In the genomic region with DNA sequence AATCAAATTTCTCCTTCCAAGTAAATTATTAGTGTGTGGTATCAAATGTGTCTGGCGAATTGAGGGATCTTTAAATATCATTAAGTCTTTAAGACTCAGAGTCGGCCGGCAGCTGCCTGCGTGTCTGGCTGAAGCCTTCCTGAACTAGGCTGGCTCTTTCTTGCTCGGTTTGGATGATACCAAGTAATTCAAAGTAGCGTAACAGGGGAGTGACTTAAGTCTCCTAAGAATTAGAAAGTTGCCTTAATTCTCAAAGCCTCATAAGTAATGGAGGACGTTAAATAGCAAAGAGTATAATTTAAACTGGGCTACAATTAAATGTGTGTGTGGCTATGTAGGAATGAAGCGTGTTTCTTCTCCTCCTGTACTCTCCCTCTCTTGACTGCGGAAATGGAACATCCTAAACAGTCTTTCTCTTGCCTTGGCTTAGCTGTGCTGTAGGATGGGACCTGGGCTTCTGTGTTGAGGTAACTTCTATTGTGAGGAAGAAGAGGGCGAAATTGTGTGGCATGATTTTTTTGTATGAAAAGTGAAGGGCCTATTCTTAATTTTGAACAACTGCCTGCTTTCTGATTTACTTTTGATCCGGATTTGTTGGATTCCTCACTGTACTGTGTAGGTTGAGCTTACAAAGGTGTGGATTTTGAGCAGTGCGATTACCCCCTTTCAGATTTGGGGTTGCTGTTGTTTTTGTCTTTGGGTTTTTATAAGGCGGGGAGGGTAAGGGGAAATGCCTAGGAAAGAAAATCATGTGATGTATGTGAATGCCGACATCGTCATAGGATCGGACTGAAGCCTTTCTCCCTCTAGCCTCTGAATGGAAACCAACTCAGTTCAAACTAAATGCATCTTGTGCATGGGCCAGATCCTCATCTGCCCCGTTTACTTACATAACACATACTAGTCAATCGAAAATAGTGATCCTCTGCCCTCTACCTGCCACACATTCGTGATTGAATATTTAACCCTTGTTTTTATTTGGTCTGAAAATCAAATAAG, we compare ENCODE assay signal across 8 cellular contexts. TPM values are rescaled to one million over a fixed set of nuclear protein-coding genes. Genes with fewer than 3 reads are reported as not detected.
DNase-seq lines count a peak whose midpoint lies in the region; ATAC-seq and TF ChIP-seq lines count a peak whose summit lies in the region.

No MANE protein-coding gene starts in this region.

- H3K36me3 ChIP-seq in HUES64 (ENCODE audit: insufficient read depth, low read length) (no peaks in the 10 kb centered on the region), cardiac muscle cell (no peaks in the 10 kb centered on the region)

- H3K27ac ChIP-seq in HUES64 (ENCODE audit: low read depth, low read length): peak overlapping the region; percentile 81
- peak overlapping the region; percentile 58 for H3K27ac ChIP-seq in RWPE1
- H3K27ac ChIP-seq in cardiac muscle cell: peak overlapping the region; percentile 97

- peaks cover 61% of the 10 kb centered on the region for H3K4me1 ChIP-seq in HUES64 (ENCODE audit: insufficient read depth, low read length)
- H3K4me1 ChIP-seq in cardiac muscle cell (ENCODE audit: low read depth): peaks cover 60% of the 10 kb centered on the region

- 4% methylated on average over 18 of the region's 19 CpGs for WGBS in HUES64

- CTCF ChIA-PET in RWPE1 (lab: Yijun Ruan, JAX): interaction anchor here (0.5 to 0.6 kb wide), 2 partner anchors 35 to 264 kb away, joined by 4 read pairs; no protein-coding TSS in a partner anchor

- no peaks in the 10 kb centered on the region for H3K36me3 Mint-ChIP-seq in activated naive CD4-positive, alpha-beta T cell treated with anti-CD3 and anti-CD28 coated beads, Interleukin-2, amount 50 U/mL, for 72 hours

- no peaks in the 10 kb centered on the region for H3K9me3 Mint-ChIP-seq in activated naive CD4-positive, alpha-beta T cell treated with anti-CD3 and anti-CD28 coated beads, Interleukin-2, amount 50 U/mL, for 72 hours

- TF ChIP-seq CTCF in RWPE1 (conservative IDR thresholded peaks at IDR 0.05; ENCODE audit: low read depth) (no peak), cardiac muscle cell (IDR thresholded peaks at IDR 0.05; ENCODE audit: low read depth, low read length) (no peak)

- POLR2A ChIA-PET in RWPE1 (lab: Yijun Ruan, JAX; ENCODE audit: low non-redundant PET): no interaction called here

- H3K4me3 ChIP-seq in HUES64 (ENCODE audit: low read length) (peak overlapping the region; percentile 70), cardiac muscle cell (peak overlapping the region; percentile 43)

- H3K27me3 ChIP-seq in HUES64 (ENCODE audit: insufficient read depth, low read length) (no peaks in the 10 kb centered on the region), cardiac muscle cell (no peaks in the 10 kb centered on the region)

- no peaks in the 10 kb centered on the region for H3K9me3 ChIP-seq in HUES64 (ENCODE audit: insufficient read depth, low read depth, low read length)
- H3K9me3 ChIP-seq in cardiac muscle cell (ENCODE audit: low read depth): no peaks in the 10 kb centered on the region

- H3K9ac ChIP-seq in HUES64 (ENCODE audit: low read depth, low read length): peak overlapping the region; percentile 88

- peak; percentile 93 for ATAC-seq in GM21619 (IDR thresholded peaks at IDR 0.05; ENCODE audit: unreplicated experiment)
- peak; percentile 95 to 96 for ATAC-seq in activated naive CD4-positive, alpha-beta T cell treated with anti-CD3 and anti-CD28 coated beads, Interleukin-2, amount 50 U/mL, for 72 hours

- DNase-seq in ELR (ENCODE audit: low read depth): peak; percentile 89
- DNase-seq in RWPE1 (ENCODE audit: low spot score): peak; percentile 87
- DNase-seq in activated naive CD4-positive, alpha-beta T cell treated with anti-CD3 and anti-CD28 coated beads, Interleukin-2, amount 50 U/mL, for 72 hours (ENCODE audit: low spot score in 2 of 2): peak; percentile 40 to 57
- peak; percentile 76 to 89 for DNase-seq in cardiac muscle cell (ENCODE audit: low read depth in 1 of 2, low spot score in 1 of 2)
- peak; percentile 78 for DNase-seq in putamen (ENCODE audit: low spot score)
- no peak for DNase-seq in NK-92 (lab: John Stamatoyannopoulos, UW; ENCODE audit: unreplicated experiment)

- H3K27ac Mint-ChIP-seq in activated naive CD4-positive, alpha-beta T cell treated with anti-CD3 and anti-CD28 coated beads, Interleukin-2, amount 50 U/mL, for 72 hours: no peak overlapping the region

RNA-seq across cellular contexts. Expression of gene CPEB4, which starts 29.9 kb away (rescaled TPM):
- polyA plus RNA-seq in HUES64 (2013, experiment 1 of 2): 4.7 TPM
- 4.1 TPM for polyA plus RNA-seq in HUES64 (2013, experiment 2 of 2)
- 10 to 100 TPM; 11.8 to 25.0 TPM for total RNA-seq in activated naive CD4-positive, alpha-beta T cell treated with anti-CD3 and anti-CD28 coated beads, Interleukin-2, amount 50 U/mL, for 72 hours
- 52.9 and 65.2 TPM in 2 replicates for total RNA-seq in cardiac muscle cell
- polyA plus RNA-seq in cardiac muscle cell: 23.8 and 33.6 TPM in 2 replicates
